ENCODE assay signal across 16 cellular contexts in the genomic region with DNA sequence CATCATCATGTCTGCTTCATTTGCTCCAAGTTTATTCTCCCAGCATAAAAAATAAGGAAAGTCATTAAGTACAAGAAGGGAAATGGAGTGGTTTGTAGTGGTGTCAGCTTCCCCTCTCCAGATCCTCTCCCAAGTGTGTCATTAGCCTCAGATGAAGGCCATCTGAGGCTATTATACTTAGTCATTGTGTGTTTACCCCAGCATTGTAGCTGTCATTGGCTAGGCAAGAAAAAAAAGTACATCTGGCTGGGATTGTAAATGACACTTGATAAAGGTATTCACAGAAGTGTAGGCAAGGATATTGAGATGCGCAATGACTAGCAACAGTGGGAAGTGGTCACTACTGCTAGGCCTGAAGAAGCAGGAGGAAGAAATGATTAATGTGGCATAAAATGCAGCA.
DNase-seq lines count a peak whose midpoint lies in the region; ATAC-seq lines count a peak whose summit lies in the region.
"Had no signal": no experiment of that assay in that cellular context is flagged by ENCODE, and none has a peak within 500 bp of the region (broad histone marks: within the 10 kb centered on the region; RNA-seq: fewer than 3 reads in every experiment).

No MANE protein-coding gene starts in this region.

- peak; percentile 25 for DNase-seq in Caki2 (ENCODE audit: low read depth)
- DNase-seq in HT1080 (ENCODE audit: low read depth): peak; percentile 95
- DNase-seq in T1000 (lab: John Stamatoyannopoulos, UW): peak; percentile 4
- DNase-seq in kidney tubule cell (ENCODE audit: low spot score): peak; percentile 90
- no peak for DNase-seq in activated CD4-positive, alpha-beta T cell treated with anti-CD3 and anti-CD28 coated beads, Interleukin-2, amount 50 U/mL, for 4 hours
- DNase-seq in effector CD8-positive, alpha-beta T cell (lab: John Stamatoyannopoulos, UW): no peak
- no peak for DNase-seq in NCI-H2107 treated with DMSO at 0.1 percent for 48 hours (lab: John Stamatoyannopoulos, UW; ENCODE audit: unreplicated experiment)
- DNase-seq: activated CD4-positive, alpha-beta T cell treated with anti-CD3 and anti-CD28 coated beads, Interleukin-2, amount 10 ng/mL, durations not matched to agents 7 days and 5 days; CD4-positive, CD25-positive, alpha-beta regulatory T cell; H9; kidney; naive thymus-derived CD4-positive, alpha-beta T cell; NCI-H748 treated with DMSO at 0.1 percent for 48 hours; stimulated activated CD4-positive, alpha-beta T cell treated with anti-CD3 and anti-CD28 coated beads, Interleukin-4, amount 100 ng/mL, for 24 hours had no signal

- in situ Hi-C loops in Caki2 (cut with HindIII; ENCODE audit: low pct_unique_long_range_greater_than_20kb, low sequenced_read_pairs): no loop called here

- no peak for ATAC-seq in HG03280 (IDR thresholded peaks at IDR 0.05; ENCODE audit: unreplicated experiment)
- ATAC-seq: naive thymus-derived CD4-positive, alpha-beta T cell; stimulated activated effector memory CD8-positive, alpha-beta T cell treated with anti-CD3 and anti-CD28 coated beads, Interleukin-12 subunit alpha, Interleukin-12 subunit beta, amount 100 ng/mL, for 72 hours had no signal

Comparison
In these comparisons a context has a peak if more than half of its experiments do, and no peak if none do; other contexts are left out.
1. DNase-seq: peak in Caki2 (single experiment), HT1080 (single experiment), T1000 (single experiment) and kidney tubule cell (single experiment); none in activated CD4-positive, alpha-beta T cell treated with anti-CD3 and anti-CD28 coated beads, Interleukin-2, amount 50 U/mL, for 4 hours (0 of 2), effector CD8-positive, alpha-beta T cell (single experiment) and NCI-H2107 treated with DMSO at 0.1 percent for 48 hours (single experiment).